ENCODE assay signal across 20 cellular contexts in genomic region chr20:20173269-20173668, GRCh38.
"Had no signal": no experiment of that assay in that cellular context is flagged by ENCODE, and none has a peak within 500 bp of the region (broad histone marks: within the 10 kb centered on the region; RNA-seq: fewer than 3 reads in every experiment).

No MANE protein-coding gene starts in this region.

- H3K27ac ChIP-seq: SJSA1, SK-N-MC had no signal

- DNase-seq: KBM-7, MV-4-11, NCI-H1048, NCI-H1105, NCI-H1417, NCI-H1436 treated with DMSO at 0.1 percent for 48 hours, NCI-H1694, NCI-H187 treated with DMSO at 0.1 percent for 48 hours, NCI-H2029 treated with DMSO at 0.1 percent for 48 hours, NCI-H2171 treated with DMSO at 0.1 percent for 48 hours, NCI-H345, NCI-H510A, NCI-H524 treated with DMSO at 0.1 percent for 48 hours, NCI-H69, NCI-H774, Right ventricle myocardium superior, RPMI8226, SIG-M5 had no signal
